ENCODE assay signal across 7 cellular contexts in genomic region chr17:49359990-49360795, GRCh38. TPM values are rescaled to one million over a fixed set of nuclear protein-coding genes. Genes with fewer than 3 reads are reported as not detected.
A peak's percentile ranks its signal among the peaks of the same experiment; 100 is the strongest.
DNase-seq lines count a peak whose midpoint lies in the region; ATAC-seq and TF ChIP-seq lines count a peak whose summit lies in the region.

No MANE protein-coding gene starts in this region.

- no peak overlapping the region for H3K18ac ChIP-seq in H9 (ENCODE audit: insufficient read length, low read depth, low read length)

- H2AK5ac ChIP-seq in H9 (ENCODE audit: insufficient read length, low read length): no peak overlapping the region

- peaks cover 2% of the 10 kb centered on the region for H3K79me1 ChIP-seq in H9 (ENCODE audit: insufficient read depth, low read depth, low read length, poor library complexity, severe bottlenecking)

- H3K27ac Mint-ChIP-seq in H9: no peak overlapping the region; a peak in 2 of 7 replicates

- H3K9me3 ChIP-seq in H9 (ENCODE audit: control insufficient read depth, low read depth, low read length) (no peaks in the 10 kb centered on the region), SJCRH30 (replicated peaks) (no peaks in the 10 kb centered on the region), fibroblast of lung (ENCODE audit: control insufficient read depth, insufficient read depth, low read depth, low read length) (no peaks in the 10 kb centered on the region), gastrocnemius medialis (no peaks in the 10 kb centered on the region)

- no peak overlapping the region for H3T11ph ChIP-seq in H9 (ENCODE audit: low read length)

- H3K27me3 Mint-ChIP-seq in H9 (ENCODE audit: low read depth): no peaks in the 10 kb centered on the region

- no peak overlapping the region for H2BK120ac ChIP-seq in H9 (ENCODE audit: low read depth, low read length, poor library complexity, severe bottlenecking)

- TF ChIP-seq POLR2A in gastrocnemius medialis (IDR thresholded peaks at IDR 0.05): no peak

- H3K9ac ChIP-seq in H9 (ENCODE audit: extremely low read depth, insufficient read length, low read length) (peak overlapping the region; percentile 15), fibroblast of lung (ENCODE audit: insufficient read depth, low read length) (no peak overlapping the region)

- peak overlapping the region; percentile 93 for H3K4me3 ChIP-seq in SJCRH30
- H3K4me3 ChIP-seq in fibroblast of lung (replicated peaks in 1 of 4; ENCODE audit: control extremely low read depth in 1 of 4, insufficient read depth in 1 of 4, low read depth in 3 of 4, low read length in 4 of 4): peak overlapping the region; percentile 88 to 98 (median 94)
- peak overlapping the region; percentile 88 to 97 (median 92) for H3K4me3 ChIP-seq in gastrocnemius medialis

- H4K8ac ChIP-seq in H9 (replicated peaks; ENCODE audit: insufficient read length, low read depth, low read length): no peak overlapping the region

- no peak overlapping the region for H2BK5ac ChIP-seq in H9 (ENCODE audit: insufficient read length, low read length)

- H4K5ac ChIP-seq in H9 (ENCODE audit: insufficient read length, low read depth, low read length): no peak overlapping the region

- H3K27ac ChIP-seq in H9 (ENCODE audit: insufficient read length, low read depth, low read length): no peak overlapping the region
- no peak overlapping the region for H3K27ac ChIP-seq in SJCRH30
- no peak overlapping the region for H3K27ac ChIP-seq in fibroblast of lung (ENCODE audit: insufficient read depth, low read length)
- peak overlapping the region in 1 of 4 donors; percentile 80 for H3K27ac ChIP-seq in gastrocnemius medialis

- ATAC-seq in gastrocnemius medialis (no peak), GM18502 (IDR thresholded peaks at IDR 0.05; ENCODE audit: poor library complexity, unreplicated experiment) (no peak), HG03175 (IDR thresholded peaks at IDR 0.05; ENCODE audit: unreplicated experiment) (no peak)

- peaks cover 12% of the 10 kb centered on the region; the same call in 1 of the 2 replicates for H3K79me2 ChIP-seq in H9 (ENCODE audit: insufficient read depth, low read length)
- peaks cover 54% of the 10 kb centered on the region for H3K79me2 ChIP-seq in fibroblast of lung (ENCODE audit: control insufficient read depth, insufficient read depth, low read length)

- peak; percentile 18 for DNase-seq in H9
- DNase-seq in SJCRH30: no peak
- DNase-seq in fibroblast of lung (ENCODE audit: low read depth in 2 of 2): no peak
- DNase-seq in gastrocnemius medialis: no peak
- no peak for DNase-seq in activated CD4-positive, CD25-positive, alpha-beta regulatory T cell (lab: John Stamatoyannopoulos, UW)

- H3K23me2 ChIP-seq in H9 (ENCODE audit: insufficient read length, low read depth, low read length, poor library complexity, severe bottlenecking): peaks cover 15% of the 10 kb centered on the region

- H2BK12ac ChIP-seq in H9 (ENCODE audit: insufficient read length, low read depth, low read length): no peak overlapping the region

- H2BK20ac ChIP-seq in H9 (ENCODE audit: low read depth, low read length, poor library complexity, severe bottlenecking): no peak overlapping the region

- no peak overlapping the region for H3K14ac ChIP-seq in H9 (ENCODE audit: insufficient read depth, low read length)

- H3K9me3 Mint-ChIP-seq in H9: no peaks in the 10 kb centered on the region

- no peak for TF ChIP-seq CTCF in H9 (conservative IDR thresholded peaks at IDR 0.05)
- no peak for TF ChIP-seq CTCF in fibroblast of lung (conservative IDR thresholded peaks at IDR 0.05 in 1 of 2, IDR thresholded peaks at IDR 0.05 in 1 of 2; ENCODE audit: low read depth in 1 of 2, low read length in 2 of 2)
- no peak for TF ChIP-seq CTCF in gastrocnemius medialis (IDR thresholded peaks at IDR 0.05 in 4 of 5, conservative IDR thresholded peaks at IDR 0.05 in 1 of 5)

- peak overlapping the region; percentile 91 to 96 for H3K4me3 Mint-ChIP-seq in H9

- no peaks in the 10 kb centered on the region for H4K20me1 ChIP-seq in H9 (ENCODE audit: control insufficient read depth, insufficient read depth, insufficient read length)
- H4K20me1 ChIP-seq in fibroblast of lung (ENCODE audit: control insufficient read depth, extremely low read depth, insufficient read depth, low read length): peaks cover 1% of the 10 kb centered on the region

- no peak overlapping the region for H3K56ac ChIP-seq in H9 (ENCODE audit: insufficient read length, low read depth, low read length)

- H3K4me1 ChIP-seq in H9 (ENCODE audit: insufficient read depth, low read length): no peaks in the 10 kb centered on the region
- H3K4me1 ChIP-seq in SJCRH30: no peaks in the 10 kb centered on the region
- H3K4me1 ChIP-seq in fibroblast of lung (ENCODE audit: control insufficient read depth, extremely low read depth, insufficient read depth, low read length): peaks cover 12% of the 10 kb centered on the region
- H3K4me1 ChIP-seq in gastrocnemius medialis: peaks cover 29 to 33% of the 10 kb centered on the region in 2 donors

- no peak overlapping the region for H3K4ac ChIP-seq in H9 (ENCODE audit: low read depth, low read length)

- H3K36me3 Mint-ChIP-seq in H9 (ENCODE audit: insufficient read depth in 1 of 3, low read depth in 3 of 3): peaks cover 0 to 3% (median under 1%) of the 10 kb centered on the region in 3 experiments; a peak in 1 of 7 replicates

- H3K23ac ChIP-seq in H9 (ENCODE audit: insufficient read length, low read depth, low read length): no peak overlapping the region

- H3K4me1 Mint-ChIP-seq in H9: peaks cover 41 to 49% of the 10 kb centered on the region in 2 experiments

- H3K27me3 ChIP-seq in H9 (ENCODE audit: insufficient read depth, low read length): no peaks in the 10 kb centered on the region
- H3K27me3 ChIP-seq in SJCRH30: no peaks in the 10 kb centered on the region
- no peaks in the 10 kb centered on the region for H3K27me3 ChIP-seq in fibroblast of lung (ENCODE audit: control insufficient read depth, insufficient read depth, low read length)
- H3K27me3 ChIP-seq in gastrocnemius medialis: no peaks in the 10 kb centered on the region

- intact Hi-C loops in gastrocnemius medialis (cut with DNase I; ENCODE audit: low total_unique reads): no loop called here

- no peak overlapping the region for H2BK15ac ChIP-seq in H9 (ENCODE audit: low read depth, low read length)

- no peaks in the 10 kb centered on the region for H3K36me3 ChIP-seq in SJCRH30
- no peaks in the 10 kb centered on the region for H3K36me3 ChIP-seq in fibroblast of lung (ENCODE audit: control insufficient read depth, insufficient read depth, low read length)
- H3K36me3 ChIP-seq in gastrocnemius medialis: no peaks in the 10 kb centered on the region

- H3K4me2 ChIP-seq in H9 (ENCODE audit: insufficient read depth, insufficient read length, low read length): peak overlapping the region; percentile 95
- peak overlapping the region; percentile 99 for H3K4me2 ChIP-seq in fibroblast of lung (ENCODE audit: extremely low read depth, insufficient read depth, low read length)

- no CpG with 5 or more reads among the region's 8 CpGs for WGBS in H9 (ENCODE audit: extremely low coverage, insufficient read length, low lambda C conversion rate)

- in situ Hi-C loops in gastrocnemius medialis (cut with MboI; ENCODE audit: low sequenced_read_pairs in 4 of 4): no loop called here

- no peak overlapping the region for H2AFZ ChIP-seq in H9 (ENCODE audit: low read length)
- no peak overlapping the region for H2AFZ ChIP-seq in fibroblast of lung (ENCODE audit: low read length)

- H4K91ac ChIP-seq in H9 (ENCODE audit: insufficient read length, low read depth, low read length): no peak overlapping the region

RNA-seq across cellular contexts. Expression of gene ZNF652, which starts 1.9 kb away (rescaled TPM):
- total RNA-seq in H9 (2021) (33.6 and 34.1 TPM in 2 replicates), fibroblast of lung (7.2 and 7.8 TPM in 2 replicates), gastrocnemius medialis (10 to 100 TPM; 32.8 to 49.6 (median 41.1) TPM)
- total RNA-seq in SJCRH30 (2014; rRNA removed; shearing (Covaris generic)): 28.2 and 29.2 TPM in 2 replicates
- polyA plus RNA-seq in fibroblast of lung: 5.3 and 10.2 TPM in 2 replicates
- 3.0 and 7.3 TPM in 2 replicates for polyA plus RNA-seq in fibroblast of lung (2012)
- polyA minus RNA-seq in fibroblast of lung (ENCODE audit: low replicate concordance): 7.9 and 12.2 TPM in 2 replicates

RNA-seq across cellular contexts. Expression of gene PHB1, which starts 54.5 kb away (rescaled TPM):
- total RNA-seq in H9 (2021) (325 and 351 TPM in 2 replicates), fibroblast of lung (99.4 and 99.6 TPM in 2 replicates), gastrocnemius medialis (100 to 1,000 TPM; 102 to 137 (median 116) TPM)
- 240 and 249 TPM in 2 replicates for total RNA-seq in SJCRH30 (2014; rRNA removed; shearing (Covaris generic))
- polyA plus RNA-seq in fibroblast of lung: 163 and 257 TPM in 2 replicates
- polyA plus RNA-seq in fibroblast of lung (2012): 209 and 306 TPM in 2 replicates
- polyA minus RNA-seq in fibroblast of lung (ENCODE audit: low replicate concordance): 273 and 401 TPM in 2 replicates
